Comparison of ENCODE assay signal across 8 cellular contexts in genomic region chr20:10511507-10512231, GRCh38.
DNase-seq lines count a peak whose midpoint lies in the region; ATAC-seq, FAIRE-seq and TF ChIP-seq lines count a peak whose summit lies in the region.

No MANE protein-coding gene starts in this region.

- H3K4me2 ChIP-seq in HCT116 (ENCODE audit: low read length) (peak overlapping the region; percentile 67), K562 (ENCODE audit: insufficient read depth, low read length) (peak overlapping the region; percentile 74)

- TF ChIP-seq POLR2A in HCT116 (IDR thresholded peaks at IDR 0.05; ENCODE audit: borderline replicate concordance, extremely low read depth, insufficient read depth, insufficient read length) (no peak), K562 (conservative IDR thresholded peaks at IDR 0.05) (0 out of 2 replicates have a peak, but pooled peaks have one; percentile 51)

- peak overlapping the region; percentile 50 for H3K9ac ChIP-seq in HCT116 (ENCODE audit: low read length)
- peak overlapping the region in 1 of 2 experiments; percentile 66; a peak in 2 of 4 replicates for H3K9ac ChIP-seq in K562 (ENCODE audit: insufficient read depth in 1 of 2, low read depth in 2 of 2, low read length in 2 of 2)

- ATAC-seq in HCT116 (peak; percentile 78), K562 (peak; percentile 97)

- H3K36me3 ChIP-seq in HCT116 (ENCODE audit: control insufficient read depth in 1 of 2, insufficient read depth in 2 of 2, low read length in 2 of 2) (no peaks in the 10 kb centered on the region), K562 (ENCODE audit: control insufficient read depth, insufficient read depth, low read length) (no peaks in the 10 kb centered on the region)

- BruUV-seq in HCT116 (replicated peaks; lab: Mats Ljungman, UMichigan) = no TSS peak
- BruUV-seq in K562 (replicated peaks; lab: Mats Ljungman, UMichigan) = no TSS peak

- H3K79me2 ChIP-seq in HCT116 (ENCODE audit: insufficient read depth, low read length) (peaks cover 11% of the 10 kb centered on the region; the same call in 1 of the 2 replicates), K562 (ENCODE audit: control insufficient read depth, insufficient read depth, low read length) (peaks cover 22% of the 10 kb centered on the region; the same call in 2 of the 3 replicates)

- CTCF ChIA-PET in HCT116 (lab: Charles Lee) (no interaction called here), K562 (lab: Yijun Ruan, JAX; ENCODE audit: low intra/inter-chr PET ratio) (no interaction called here)

- peaks cover 65 to 72% of the 10 kb centered on the region in 2 experiments for H3K4me1 ChIP-seq in HCT116 (ENCODE audit: control insufficient read depth in 1 of 2, insufficient read depth in 2 of 2, low read length in 2 of 2)
- peaks cover 11 to 35% of the 10 kb centered on the region in 2 experiments; a peak in 4 of 5 replicates for H3K4me1 ChIP-seq in K562 (replicated peaks in 1 of 2; ENCODE audit: control insufficient read depth in 2 of 2, insufficient read depth in 2 of 2, low read length in 2 of 2)

- no peaks in the 10 kb centered on the region for H3K9me1 ChIP-seq in K562 (ENCODE audit: control insufficient read depth, insufficient read depth, low read length)

- peak; percentile 94 for FAIRE-seq in K562 (lab: Jason Lieb, UNC)

- RAD21 ChIA-PET in HCT116 (lab: Charles Lee; ENCODE audit: low non-redundant PET in 1 of 2, low total read pairs in 2 of 2, uncharacterized antibody in 2 of 2, unreplicated experiment in 2 of 2) = no interaction called here

- peak overlapping the region; percentile 86 for H3K27ac ChIP-seq in HCT116 (ENCODE audit: low read depth, low read length)
- H3K27ac ChIP-seq in K562 (ENCODE audit: extremely low read depth, low read depth, low read length) = peak overlapping the region; percentile 96

- H3K27me3 ChIP-seq in HCT116 (ENCODE audit: insufficient read depth, low read length) = no peaks in the 10 kb centered on the region
- H3K27me3 ChIP-seq in K562 (ENCODE audit: control insufficient read depth in 2 of 2, insufficient read depth in 2 of 2, low read length in 2 of 2) = no peaks in the 10 kb centered on the region

- H2AFZ ChIP-seq in HCT116 (ENCODE audit: low read depth, low read length, poor library complexity, severe bottlenecking) (no peak overlapping the region), K562 (ENCODE audit: low read depth, low read length) (peak overlapping the region; percentile 71)

- DNase-seq in GM12865 (ENCODE audit: low read depth) (peak; percentile 93), HCT116 (ENCODE audit: low read depth, low spot score) (peak; percentile 87), M059J (ENCODE audit: low read depth) (peak; percentile 100), T-helper 22 cell (ENCODE audit: low read depth) (peak; percentile 52), K562 (ENCODE audit: extremely low read depth in 1 of 4, low spot score in 3 of 4) (peak; percentile 75 to 93 (median 77)), iPS-NIHi7 (ENCODE audit: extremely low spot score) (peak; percentile 71), D341Med (ENCODE audit: low spot score) (no peak)
- peak; percentile 49 for DNase-seq in stimulated activated CD4-positive, alpha-beta T cell treated with anti-CD3 and anti-CD28 coated beads, Interleukin-12 subunit alpha, Interleukin-12 subunit beta, amount 100 ng/mL, for 4 hours

- H3K4me3 ChIP-seq in GM12865 (ENCODE audit: low read depth, low read length) = peak overlapping the region; percentile 44
- peak overlapping the region; percentile 3 to 25; a peak in 2 of 4 replicates for H3K4me3 ChIP-seq in HCT116 (replicated peaks in 1 of 2; ENCODE audit: low read depth in 1 of 2, low read length in 2 of 2)
- H3K4me3 ChIP-seq in K562 = no peak overlapping the region

- intact Hi-C loops in HCT116 (cut with micrococcal nuclease) (loop anchor here (5.0 kb wide), 1 partner anchor 74 kb away; the partner anchor contains the start of gene SLX4IP), K562 (cut with micrococcal nuclease) (no loop called here)

- TF ChIP-seq RAD21 in HCT116 (IDR thresholded peaks at IDR 0.05; ENCODE audit: low read depth) (0 out of 2 replicates have a peak, but pooled peaks have one; percentile 0), K562 (CRISPR knock-in tag; conservative IDR thresholded peaks at IDR 0.05 in 1 of 2, IDR thresholded peaks at IDR 0.05 in 1 of 2) (no peak)

- POLR2A ChIA-PET in HCT116 (lab: Charles Lee) (interaction anchor here (0.9 kb wide), 1 partner anchor 77 kb away, joined by 5 read pairs; the partner anchor contains the start of gene SLX4IP), K562 (lab: Yijun Ruan, JAX) (interaction anchor here (0.6 to 1.0 kb wide), 4 partner anchors 12 to 89 kb away, joined by 3 to 4 read pairs (median 3); partner anchors contain the start of genes MKKS and SLX4IP)

- no peaks in the 10 kb centered on the region for H3K9me3 ChIP-seq in HCT116 (ENCODE audit: control insufficient read depth in 1 of 2, insufficient read depth in 1 of 2, low read depth in 1 of 2, low read length in 2 of 2)
- no peaks in the 10 kb centered on the region for H3K9me3 ChIP-seq in K562 (replicated peaks; ENCODE audit: control insufficient read depth, insufficient read depth, low read depth, low read length)

- 0% methylated on average over 5 of the region's 5 CpGs for WGBS in K562 (ENCODE audit: insufficient coverage, low coverage, missing lambda C conversion rate)

- H4K20me1 ChIP-seq in HCT116 (ENCODE audit: insufficient read depth) = no peaks in the 10 kb centered on the region
- H4K20me1 ChIP-seq in K562 (replicated peaks; ENCODE audit: control insufficient read depth, insufficient read depth, low read length) = no peaks in the 10 kb centered on the region

- H3K9me2 ChIP-seq in HCT116 (ENCODE audit: insufficient read depth) = no peaks in the 10 kb centered on the region

- TF ChIP-seq CTCF in GM12865 (IDR thresholded peaks at IDR 0.05; ENCODE audit: insufficient read depth, low read depth, low read length, missing control alignments) = no peak
- no peak for TF ChIP-seq CTCF in HCT116 (IDR thresholded peaks at IDR 0.05 in 2 of 3, conservative IDR thresholded peaks at IDR 0.05 in 1 of 3; ENCODE audit: borderline replicate concordance in 1 of 3, insufficient read depth in 1 of 3, low read depth in 2 of 3, low read length in 2 of 3)
- TF ChIP-seq CTCF in K562 (IDR thresholded peaks at IDR 0.05 in 2 of 3, conservative IDR thresholded peaks at IDR 0.05 in 1 of 3; ENCODE audit: insufficient read depth in 2 of 3, low read depth in 1 of 3, low read length in 3 of 3) = no peak

- peak; percentile 87 for TF ChIP-seq EP300 in K562 (IDR thresholded peaks at IDR 0.05; ENCODE audit: low read length)

- in situ Hi-C loops in K562 (cut with MboI) = no loop called here

TF ChIP-seq in HCT116, 20 proteins besides CTCF, POLR2A, EP300 and RAD21 (continues in another document):
- peak; percentile 47 for TF ChIP-seq POLR2AphosphoS5 (IDR thresholded peaks at IDR 0.05; ENCODE audit: low read depth, low read length)
- peak; percentile 98 for TF ChIP-seq FOSL1 (IDR thresholded peaks at IDR 0.05; ENCODE audit: low read depth)
- peak; percentile 48 for TF ChIP-seq SRF (IDR thresholded peaks at IDR 0.05; ENCODE audit: low read depth)
- TF ChIP-seq CEBPB (IDR thresholded peaks at IDR 0.05; ENCODE audit: low read depth) = peak; percentile 52; the same call in 1 of the 2 replicates
- TF ChIP-seq EZH2 (IDR thresholded peaks at IDR 0.05) = no peak
- peak; percentile 86 for TF ChIP-seq MAX (IDR thresholded peaks at IDR 0.05)
- TF ChIP-seq ZNF274 (IDR thresholded peaks at IDR 0.05; ENCODE audit: low read depth, low read length) = no peak
- TF ChIP-seq EZH2phosphoT487 (IDR thresholded peaks at IDR 0.05; ENCODE audit: borderline replicate concordance) = no peak
- TF ChIP-seq JUND (IDR thresholded peaks at IDR 0.05) = peak; percentile 99

TF ChIP-seq in K562, 482 proteins besides CTCF, POLR2A, EP300 and RAD21 (continues in another document):
- TF ChIP-seq E2F8 (IDR thresholded peaks at IDR 0.05; ENCODE audit: low read depth, partially characterized antibody) = no peak
- TF ChIP-seq TOE1 (IDR thresholded peaks at IDR 0.05; ENCODE audit: borderline replicate concordance) = peak; percentile 74
- TF ChIP-seq TOE1 (CRISPR knock-in tag; IDR thresholded peaks at IDR 0.05; ENCODE audit: borderline replicate concordance, low read depth) = no peak
- no peak for TF ChIP-seq GATAD2B (IDR thresholded peaks at IDR 0.05; ENCODE audit: borderline replicate concordance)
- TF ChIP-seq SRF (CRISPR knock-in tag; IDR thresholded peaks at IDR 0.05) = peak in 1 of 2 experiments; percentile 24; a peak in 1 of 4 replicates
- TF ChIP-seq HDAC2 (IDR thresholded peaks at IDR 0.05) = 0 out of 2 replicates have a peak, but pooled peaks have one; percentile 22
- no peak for TF ChIP-seq ZNF436 (CRISPR knock-in tag; IDR thresholded peaks at IDR 0.05)
- TF ChIP-seq DNMT1 (IDR thresholded peaks at IDR 0.05) = no peak
- peak in 1 of 2 experiments; percentile 77; a peak in 2 of 4 replicates for TF ChIP-seq TRIM24 (IDR thresholded peaks at IDR 0.05)
- no peak for TF ChIP-seq ATF1 (CRISPR knock-in tag; IDR thresholded peaks at IDR 0.05)
- peak; percentile 46; the same call in 1 of the 2 replicates for TF ChIP-seq ATF1 (tag; IDR thresholded peaks at IDR 0.05)
- TF ChIP-seq CAMTA2 (CRISPR knock-in tag; conservative IDR thresholded peaks at IDR 0.05) = no peak
- TF ChIP-seq CBFA2T3 (IDR thresholded peaks at IDR 0.05) = peak; percentile 37; the same call in 1 of the 2 replicates
- TF ChIP-seq PTBP1 (IDR thresholded peaks at IDR 0.05; ENCODE audit: low read depth, low read length) = no peak
